Comparison of ENCODE assay signal across 8 cellular contexts in the genomic region with DNA sequence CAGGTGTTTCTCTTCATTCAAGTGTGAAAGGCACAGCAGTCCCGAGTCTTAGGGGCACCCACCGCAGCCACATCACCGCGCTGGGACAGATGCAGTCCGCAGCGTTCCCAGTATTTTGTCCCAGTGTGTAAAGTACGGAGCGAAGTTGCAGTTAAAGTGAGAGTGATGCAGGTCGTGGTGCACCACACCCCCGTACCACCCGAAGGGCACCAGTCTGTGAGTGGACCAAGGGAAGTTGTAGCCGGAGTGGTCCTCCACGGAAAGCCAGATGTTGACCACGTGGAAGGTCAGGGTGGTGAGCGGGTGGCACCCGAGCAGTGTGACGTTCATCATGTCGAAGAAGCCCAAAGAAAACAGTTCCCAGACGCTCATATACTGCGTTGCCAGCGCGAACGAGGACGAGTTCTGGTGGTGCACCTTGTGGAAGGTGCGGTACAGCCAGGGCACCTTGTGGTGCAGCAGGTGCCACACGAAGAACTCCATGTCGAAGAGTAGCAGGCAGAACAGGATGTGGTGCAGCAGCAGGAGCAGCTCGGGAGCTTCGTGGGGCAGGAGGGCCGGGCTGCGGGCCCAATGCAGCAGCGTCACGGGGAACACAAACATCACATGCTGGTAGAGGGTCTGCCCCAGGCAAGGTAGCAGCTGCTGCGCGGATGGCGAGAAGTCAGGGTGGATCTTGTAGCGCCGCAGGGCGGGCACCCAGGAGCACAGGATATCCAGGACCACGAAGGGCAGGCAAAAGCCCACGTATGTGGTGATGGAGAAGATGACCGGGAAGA. TPM values are rescaled to one million over a fixed set of nuclear protein-coding genes. Genes with fewer than 3 reads are reported as not detected.
A peak's percentile ranks its signal among the peaks of the same experiment; 100 is the strongest.
DNase-seq lines count a peak whose midpoint lies in the region; ATAC-seq and TF ChIP-seq lines count a peak whose summit lies in the region.

No MANE protein-coding gene starts in this region.

- H3K4me3 ChIP-seq in HUES6 (ENCODE audit: low read depth, low read length) = peak overlapping the region; percentile 56
- H3K4me3 ChIP-seq in parathyroid adenoma (ENCODE audit: low read depth, low read length) = peak overlapping the region; percentile 38

- peak overlapping the region; percentile 51 for H3K4me2 ChIP-seq in parathyroid adenoma (ENCODE audit: low read length)

- H3K4me1 Mint-ChIP-seq in CD14-positive monocyte (peaks cover 22% of the 10 kb centered on the region), glutamatergic neuron (ENCODE audit: low read depth, unreplicated experiment) (peaks cover 4% of the 10 kb centered on the region)
- H3K4me1 Mint-ChIP-seq in activated T-cell treated with anti-CD3 and anti-CD28 coated beads, Interleukin-2, amount 50 U/mL, for 72 hours (ENCODE audit: low read depth) = peaks cover 14% of the 10 kb centered on the region

- peaks cover 7% of the 10 kb centered on the region for H3K4me1 ChIP-seq in HUES6 (ENCODE audit: control insufficient read depth, insufficient read depth, low read length)
- peaks cover 7% of the 10 kb centered on the region for H3K4me1 ChIP-seq in parathyroid adenoma

- TF ChIP-seq CTCF in CD14-positive monocyte (IDR thresholded peaks at IDR 0.05) (no peak), glutamatergic neuron (IDR thresholded peaks at IDR 0.05; ENCODE audit: partially characterized antibody, unreplicated experiment) (no peak), parathyroid adenoma (IDR thresholded peaks at IDR 0.05) (no peak)

- H3K9ac ChIP-seq in HUES6 (ENCODE audit: low read length) = no peak overlapping the region
- no peak overlapping the region for H3K9ac ChIP-seq in parathyroid adenoma

- H3K27ac ChIP-seq in HUES6 (ENCODE audit: low read depth, low read length) (no peak overlapping the region), parathyroid adenoma (no peak overlapping the region)

- intact Hi-C loops in CD14-positive monocyte (cut with micrococcal nuclease) = no loop called here

- H3K36me3 Mint-ChIP-seq in CD14-positive monocyte = peaks cover 6 to 10% of the 10 kb centered on the region in 2 donors
- no peaks in the 10 kb centered on the region for H3K36me3 Mint-ChIP-seq in activated T-cell treated with anti-CD3 and anti-CD28 coated beads, Interleukin-2, amount 50 U/mL, for 72 hours (ENCODE audit: insufficient read depth in 2 of 2)
- H3K36me3 Mint-ChIP-seq in glutamatergic neuron (ENCODE audit: unreplicated experiment) = no peaks in the 10 kb centered on the region

- H3K9me3 Mint-ChIP-seq in CD14-positive monocyte (peaks cover 0 to 14% (median 5%) of the 10 kb centered on the region in 7 donors), glutamatergic neuron (ENCODE audit: unreplicated experiment) (peaks cover 4% of the 10 kb centered on the region)
- H3K9me3 Mint-ChIP-seq in activated T-cell treated with anti-CD3 and anti-CD28 coated beads, Interleukin-2, amount 50 U/mL, for 72 hours = no peaks in the 10 kb centered on the region

- H3K36me3 ChIP-seq in HUES6 (ENCODE audit: control insufficient read depth, insufficient read depth, low read length) (no peaks in the 10 kb centered on the region), parathyroid adenoma (ENCODE audit: control insufficient read depth, insufficient read depth, low read length) (no peaks in the 10 kb centered on the region)

- H3K27ac Mint-ChIP-seq in CD14-positive monocyte = peak overlapping the region in 4 of 7 donors; percentile 18 to 72 (median 52)
- H3K27ac Mint-ChIP-seq in activated T-cell treated with anti-CD3 and anti-CD28 coated beads, Interleukin-2, amount 50 U/mL, for 72 hours = peak overlapping the region; percentile 13
- H3K27ac Mint-ChIP-seq in glutamatergic neuron (ENCODE audit: unreplicated experiment) = peak overlapping the region; percentile 28

- H3K27me3 Mint-ChIP-seq in CD14-positive monocyte (ENCODE audit: low read depth in 3 of 3) = peaks cover 19 to 46% (median 23%) of the 10 kb centered on the region in 3 donors
- peaks cover 25% of the 10 kb centered on the region for H3K27me3 Mint-ChIP-seq in activated T-cell treated with anti-CD3 and anti-CD28 coated beads, Interleukin-2, amount 50 U/mL, for 72 hours (ENCODE audit: low read depth)
- H3K27me3 Mint-ChIP-seq in glutamatergic neuron (ENCODE audit: unreplicated experiment) = peaks cover 8% of the 10 kb centered on the region

- peak; percentile 44 for DNase-seq in CD14-positive monocyte (ENCODE audit: low spot score)
- peak; percentile 27 to 29 for DNase-seq in activated T-cell treated with anti-CD3 and anti-CD28 coated beads, Interleukin-2, amount 50 U/mL, for 72 hours
- DNase-seq in glutamatergic neuron = peak; percentile 61
- DNase-seq in GDM1 (lab: John Stamatoyannopoulos, UW) = no peak
- DNase-seq in NCI-H446 (lab: John Stamatoyannopoulos, UW) = no peak

- H3K4me3 Mint-ChIP-seq in CD14-positive monocyte = peak overlapping the region; percentile 77 to 94
- H3K4me3 Mint-ChIP-seq in activated T-cell treated with anti-CD3 and anti-CD28 coated beads, Interleukin-2, amount 50 U/mL, for 72 hours = peak overlapping the region; percentile 90
- H3K4me3 Mint-ChIP-seq in glutamatergic neuron (ENCODE audit: unreplicated experiment) = peak overlapping the region; percentile 92

- H2AFZ ChIP-seq in parathyroid adenoma = peak overlapping the region; percentile 82

- H3K27me3 ChIP-seq in HUES6 (ENCODE audit: control insufficient read depth, insufficient read depth, low read length) (peaks cover 89% of the 10 kb centered on the region), parathyroid adenoma (ENCODE audit: control insufficient read depth, insufficient read depth, low read length) (no peaks in the 10 kb centered on the region)

- ATAC-seq in activated T-cell treated with anti-CD3 and anti-CD28 coated beads, Interleukin-2, amount 50 U/mL, for 72 hours (replicated peaks in 1 of 2) = peak; percentile 65 to 67
- no peak for ATAC-seq in GM21367 (IDR thresholded peaks at IDR 0.05; ENCODE audit: unreplicated experiment)

- H3K9me3 ChIP-seq in HUES6 (ENCODE audit: control insufficient read depth, insufficient read depth, low read depth, low read length) = no peaks in the 10 kb centered on the region
- H3K9me3 ChIP-seq in parathyroid adenoma (ENCODE audit: control insufficient read depth, low read length) = no peaks in the 10 kb centered on the region

- no peaks in the 10 kb centered on the region for H3K79me2 ChIP-seq in parathyroid adenoma

RNA-seq across cellular contexts. Expression of a gene that starts 0.5 kb away (rescaled TPM):
- under 1 TPM in 1 of 2 donors, not detected in 1; 0.09 TPM for polyA plus RNA-seq in CD14-positive monocyte
- under 1 TPM in 1 of 2 donors, not detected in 1; 0.56 TPM for total RNA-seq in activated T-cell treated with anti-CD3 and anti-CD28 coated beads, Interleukin-2, amount 50 U/mL, for 72 hours
- total RNA-seq in glutamatergic neuron (ENCODE audit: unreplicated experiment) = 0.25 TPM

RNA-seq across cellular contexts. Expression of a gene that starts 45.0 kb away (rescaled TPM):
- 100 to 1,000 TPM; 289 to 353 TPM for polyA plus RNA-seq in CD14-positive monocyte
- 10 to 100 TPM; 19.5 to 21.3 TPM for total RNA-seq in activated T-cell treated with anti-CD3 and anti-CD28 coated beads, Interleukin-2, amount 50 U/mL, for 72 hours
- total RNA-seq in glutamatergic neuron (ENCODE audit: unreplicated experiment) = 22.0 TPM

Comparison
In these comparisons a context has a peak if more than half of its experiments do, and no peak if none do; other contexts are left out.
1. DNase-seq: peak in CD14-positive monocyte (single experiment), activated T-cell treated with anti-CD3 and anti-CD28 coated beads, Interleukin-2, amount 50 U/mL, for 72 hours (2 of 2) and glutamatergic neuron (single experiment); none in GDM1 (single experiment) and NCI-H446 (0 of 2).
2. Peak in every context shown above with its lines, with median percentiles within 50 percentile points of each other: H3K27ac Mint-ChIP-seq and H3K4me3 Mint-ChIP-seq.